ENCODE assay signal across 9 cellular contexts in the genomic region with DNA sequence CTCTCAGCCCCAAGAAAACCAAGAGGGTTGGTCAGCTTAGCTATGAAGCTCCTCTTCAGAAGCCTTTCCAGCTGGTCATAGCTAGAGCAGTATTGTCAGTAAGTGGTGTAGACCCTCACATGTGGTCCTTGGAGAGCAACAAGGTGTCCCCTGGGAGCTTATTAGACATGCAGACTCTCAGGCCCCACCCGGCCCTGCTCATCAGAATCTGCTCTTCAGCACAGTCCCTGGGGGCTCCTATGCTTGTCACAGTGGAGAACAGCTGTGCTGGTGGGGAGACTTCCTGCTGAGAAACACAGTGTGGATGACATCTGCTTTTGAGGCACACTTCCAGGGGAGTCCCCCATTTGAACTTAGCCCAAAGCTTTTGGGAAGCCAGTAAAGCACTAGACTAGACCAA. TPM values are rescaled to one million over a fixed set of nuclear protein-coding genes. Genes with fewer than 3 reads are reported as not detected.
DNase-seq lines count a peak whose midpoint lies in the region; ATAC-seq and TF ChIP-seq lines count a peak whose summit lies in the region.
"Had no signal": no experiment of that assay in that cellular context is flagged by ENCODE, and none has a peak within 500 bp of the region (broad histone marks: within the 10 kb centered on the region; RNA-seq: fewer than 3 reads in every experiment).

No MANE protein-coding gene starts in this region.

- H3K9me3 ChIP-seq in A673 (ENCODE audit: low read depth, low read length, poor library complexity, severe bottlenecking) (no peaks in the 10 kb centered on the region), right lobe of liver (no peaks in the 10 kb centered on the region)

- peak; percentile 61 for DNase-seq in A673 (ENCODE audit: low spot score)
- peak; percentile 88 for DNase-seq in NB4 (ENCODE audit: low read depth)
- no peak for DNase-seq in GM03348 (ENCODE audit: low spot score)
- no peak for DNase-seq in right lobe of liver
- no peak for DNase-seq in NCI-H1930 (lab: John Stamatoyannopoulos, UW)
- DNase-seq in left ventricle myocardium superior, result no peak

- H3K4me1 ChIP-seq in A673 (ENCODE audit: insufficient read depth, low read length, poor library complexity, severe bottlenecking), result peaks cover 15% of the 10 kb centered on the region
- no peaks in the 10 kb centered on the region for H3K4me1 ChIP-seq in right lobe of liver

- CTCF ChIA-PET in A673 (lab: Charles Lee), result no interaction called here

- H3K4me3 ChIP-seq in A673 (ENCODE audit: low read depth, low read length, poor library complexity, severe bottlenecking) (no peak overlapping the region), NB4 (ENCODE audit: low read depth, low read length) (no peak overlapping the region), right lobe of liver (no peak overlapping the region)

- TF ChIP-seq CTCF in A673 (conservative IDR thresholded peaks at IDR 0.05; ENCODE audit: low read depth, low read length) (no peak), NB4 (IDR thresholded peaks at IDR 0.05; ENCODE audit: low read depth, low read length) (no peak), right lobe of liver (IDR thresholded peaks at IDR 0.05) (no peak)

- no peak for TF ChIP-seq POLR2A in NB4 (IDR thresholded peaks at IDR 0.05; ENCODE audit: extremely low read depth, insufficient read length)
- TF ChIP-seq POLR2A in right lobe of liver (IDR thresholded peaks at IDR 0.05), result no peak

- POLR2A ChIA-PET in A673 (lab: Charles Lee; ENCODE audit: low non-redundant PET), result interaction anchor here (0.6 kb wide), 1 partner anchor 17 kb away, joined by 3 read pairs; no protein-coding TSS in a partner anchor

- H3K36me3 ChIP-seq in A673 (ENCODE audit: insufficient read depth, low read length, poor library complexity, severe bottlenecking) (no peaks in the 10 kb centered on the region), right lobe of liver (no peaks in the 10 kb centered on the region)

- H3K27ac ChIP-seq in A673 (ENCODE audit: low read depth, low read length, poor library complexity, severe bottlenecking), result no peak overlapping the region
- H3K27ac ChIP-seq in right lobe of liver, result no peak overlapping the region
- H3K27ac ChIP-seq: HL-60 had no signal

- intact Hi-C loops in A673 (cut with micrococcal nuclease; ENCODE audit: unreplicated experiment), result loop anchor here (5.0 to 10.0 kb wide), 2 partner anchors 247 to 760 kb away; no protein-coding TSS in a partner anchor
- intact Hi-C loops in right lobe of liver (cut with DNase I), result no loop called here
- intact Hi-C loops in left ventricle myocardium superior (cut with micrococcal nuclease), result no loop called here

- ATAC-seq in GM19023 (IDR thresholded peaks at IDR 0.05; ENCODE audit: unreplicated experiment) (peak; percentile 78), HG02840 (IDR thresholded peaks at IDR 0.05; ENCODE audit: low FRiP score, unreplicated experiment) (peak; percentile 82), right lobe of liver (no peak), left ventricle myocardium superior (no peak)

- BruUV-seq in A673 (replicated peaks; lab: Mats Ljungman, UMichigan), result no TSS peak

- H3K27me3 ChIP-seq in A673 (replicated peaks; ENCODE audit: insufficient read depth, low read depth, low read length, poor library complexity) (no peaks in the 10 kb centered on the region), right lobe of liver (no peaks in the 10 kb centered on the region)

- 60% methylated on average over 1 of the region's 1 CpG for WGBS in right lobe of liver (ENCODE audit: insufficient coverage, low coverage, low lambda C conversion rate, missing lambda C conversion rate)

RNA-seq across cellular contexts. Expression of a gene that starts 21.9 kb away (rescaled TPM):
- total RNA-seq in A673 (2021) (45.7 and 48.8 TPM in 2 replicates), right lobe of liver (under 1 TPM in 5 of 6 experiments, not detected in 1; 0.22 to 0.80 (median 0.50) TPM), left ventricle myocardium superior (0.25 TPM)

Comparison
In these comparisons a context has a peak if more than half of its experiments do, and no peak if none do; other contexts are left out.
1. DNase-seq: peak in A673 (single experiment) and NB4 (single experiment); none in GM03348 (single experiment), right lobe of liver (0 of 3), NCI-H1930 (0 of 2) and left ventricle myocardium superior (single experiment).
2. ATAC-seq: peak in GM19023 (single experiment) and HG02840 (single experiment); none in right lobe of liver (0 of 4) and left ventricle myocardium superior (single experiment).
3. RNA of a gene that starts 21.9 kb away (total RNA-seq): 45.7 to 48.8 TPM in A673; 0.22 to 0.80 TPM in right lobe of liver and 0.25 TPM in left ventricle myocardium superior (single experiment); every median in the first group is over 10 times any median in the second.